Comparison of ENCODE assay signal across 16 cellular contexts in genomic region chr7:96337519-96337918, GRCh38.
"Had no signal": no experiment of that assay in that cellular context is flagged by ENCODE, and none has a peak within 500 bp of the region (broad histone marks: within the 10 kb centered on the region; RNA-seq: fewer than 3 reads in every experiment).

No MANE protein-coding gene starts in this region.

- H3K9ac ChIP-seq: SK-N-SH had no signal

- H3K4me2 ChIP-seq: SK-N-SH had no signal

- ATAC-seq: esophagus mucosa, gastrocnemius medialis, left colon, T-cell had no signal

- H3K4me1 ChIP-seq: gastrocnemius medialis, heart right ventricle had no signal

- H3K27ac Mint-ChIP-seq: activated naive CD8-positive, alpha-beta T cell treated with anti-CD3 and anti-CD28 coated beads, Interleukin-2, amount 10 ng/mL, durations not matched to agents 7 days and 5 days; naive B cell; stimulated activated naive CD8-positive, alpha-beta T cell treated with anti-CD3 and anti-CD28 coated beads, Interleukin-15, Interleukin-2, amounts not matched to agents 100 ng/mL and 50 ng/mL, for 24 hours; T-cell had no signal

- H3K9me3 Mint-ChIP-seq: stimulated activated naive CD8-positive, alpha-beta T cell treated with anti-CD3 and anti-CD28 coated beads, Interleukin-15, Interleukin-2, amounts not matched to agents 100 ng/mL and 50 ng/mL, for 24 hours had no signal

- H3K9me3 ChIP-seq: gastrocnemius medialis, SK-N-SH had no signal

- H3K27me3 ChIP-seq: gastrocnemius medialis had no signal

- H3K27ac ChIP-seq: gastrocnemius medialis, heart right ventricle had no signal

- H3K4me3 ChIP-seq: gastrocnemius medialis, heart right ventricle had no signal

- H3K9me2 ChIP-seq: SK-N-SH had no signal

- H3K4me1 Mint-ChIP-seq: activated naive CD8-positive, alpha-beta T cell treated with anti-CD3 and anti-CD28 coated beads, Interleukin-2, amount 10 ng/mL, durations not matched to agents 7 days and 5 days; naive B cell; T-cell had no signal

- H3K4me3 Mint-ChIP-seq: activated naive CD8-positive, alpha-beta T cell treated with anti-CD3 and anti-CD28 coated beads, Interleukin-2, amount 10 ng/mL, durations not matched to agents 7 days and 5 days; naive B cell; stimulated activated naive CD8-positive, alpha-beta T cell treated with anti-CD3 and anti-CD28 coated beads, Interleukin-15, Interleukin-2, amounts not matched to agents 100 ng/mL and 50 ng/mL, for 24 hours; T-cell had no signal

- H3K36me3 ChIP-seq: gastrocnemius medialis, heart right ventricle had no signal

- H3K36me3 Mint-ChIP-seq: activated naive CD8-positive, alpha-beta T cell treated with anti-CD3 and anti-CD28 coated beads, Interleukin-2, amount 10 ng/mL, durations not matched to agents 7 days and 5 days; T-cell had no signal

- DNase-seq: activated CD4-positive, alpha-beta T cell treated with anti-CD3 and anti-CD28 coated beads, Interleukin-2, amount 50 U/mL, for 1 hour; activated CD8-positive, alpha-beta memory T cell treated with anti-CD3 and anti-CD28 coated beads for 24 hours; activated naive CD4-positive, alpha-beta T cell; activated naive CD8-positive, alpha-beta T cell treated with anti-CD3 and anti-CD28 coated beads, Interleukin-2, amount 10 ng/mL, durations not matched to agents 7 days and 5 days; aorta; gastrocnemius medialis; heart right ventricle; left colon; naive B cell; posterior cingulate gyrus; SK-N-SH; small intestine; T-cell; T-helper 9 cell had no signal
